10 cellular contexts compared by ENCODE assay signal in genomic region chr15:92394327-92395175, GRCh38. TPM values are rescaled to one million over a fixed set of nuclear protein-coding genes. Genes with fewer than 3 reads are reported as not detected.
DNase-seq lines count a peak whose midpoint lies in the region; ATAC-seq, FAIRE-seq and TF ChIP-seq lines count a peak whose summit lies in the region.
"Had no signal": no experiment of that assay in that cellular context is flagged by ENCODE, and none has a peak within 500 bp of the region (broad histone marks: within the 10 kb centered on the region; RNA-seq: fewer than 3 reads in every experiment).

No MANE protein-coding gene starts in this region.

- no peak overlapping the region for H2AFZ ChIP-seq in HepG2 (ENCODE audit: low read length)

- H3K27ac ChIP-seq in SJSA1 (no peak overlapping the region), right cardiac atrium (ENCODE audit: low read length) (no peak overlapping the region), sigmoid colon (no peak overlapping the region), HepG2 (ENCODE audit: extremely low read length, insufficient read depth, low read length) (no peak overlapping the region)

- ATAC-seq in right cardiac atrium: peak in 1 of 2 donors; percentile 18
- ATAC-seq in HepG2: no peak
- no peak for ATAC-seq in HG02759 (IDR thresholded peaks at IDR 0.05; ENCODE audit: unreplicated experiment)

- H3K36me3 ChIP-seq in HAP-1 (replicated peaks): no peaks in the 10 kb centered on the region
- H3K36me3 ChIP-seq in SJSA1: no peaks in the 10 kb centered on the region
- H3K36me3 ChIP-seq in sigmoid colon: no peaks in the 10 kb centered on the region
- H3K36me3 ChIP-seq in HepG2 (replicated peaks in 1 of 2; ENCODE audit: control insufficient read depth in 1 of 2, insufficient read depth in 2 of 2, low read length in 2 of 2): no peaks in the 10 kb centered on the region

- peaks cover 17% of the 10 kb centered on the region for H3K27me3 ChIP-seq in HAP-1 (ENCODE audit: low read depth)
- H3K27me3 ChIP-seq in SJSA1 (replicated peaks): peaks cover 55% of the 10 kb centered on the region
- H3K27me3 ChIP-seq in right cardiac atrium (ENCODE audit: control insufficient read depth, insufficient read depth): no peaks in the 10 kb centered on the region
- H3K27me3 ChIP-seq in sigmoid colon: peaks cover 25 to 52% (median 45%) of the 10 kb centered on the region in 3 donors
- peaks cover 2 to 49% of the 10 kb centered on the region in 2 experiments for H3K27me3 ChIP-seq in HepG2 (ENCODE audit: control insufficient read depth in 1 of 2, insufficient read depth in 2 of 2, low read length in 2 of 2)

- no peak overlapping the region for H3K4me2 ChIP-seq in HepG2 (ENCODE audit: low read depth, low read length)

- H3K9ac ChIP-seq in HepG2 (ENCODE audit: insufficient read depth, low read depth, low read length): no peak overlapping the region

- H3K9me3 ChIP-seq in HAP-1 (no peaks in the 10 kb centered on the region), SJSA1 (replicated peaks) (no peaks in the 10 kb centered on the region), right cardiac atrium (ENCODE audit: control insufficient read depth, low read length) (no peaks in the 10 kb centered on the region), sigmoid colon (no peaks in the 10 kb centered on the region), HepG2 (ENCODE audit: low read length) (no peaks in the 10 kb centered on the region)

- POLR2A ChIA-PET in HepG2 (lab: Yijun Ruan, JAX): no interaction called here

- H3K79me2 ChIP-seq in HepG2 (ENCODE audit: insufficient read depth, low read length): no peaks in the 10 kb centered on the region

- intact Hi-C loops in right cardiac atrium (cut with DNase I): no loop called here
- intact Hi-C loops in sigmoid colon (cut with DNase I): no loop called here
- intact Hi-C loops in HepG2 (cut with micrococcal nuclease; ENCODE audit: unreplicated experiment): no loop called here

- TF ChIP-seq CTCF in sigmoid colon (IDR thresholded peaks at IDR 0.05): no peak
- no peak for TF ChIP-seq CTCF in HepG2 (CRISPR knock-in tag; IDR thresholded peaks at IDR 0.05)

- H3K4me1 ChIP-seq in HAP-1: peaks cover 15% of the 10 kb centered on the region
- peaks cover 16% of the 10 kb centered on the region for H3K4me1 ChIP-seq in SJSA1 (replicated peaks)
- no peaks in the 10 kb centered on the region for H3K4me1 ChIP-seq in right cardiac atrium (ENCODE audit: control insufficient read depth, insufficient read depth, low read length)
- H3K4me1 ChIP-seq in sigmoid colon: peaks cover 0 to 18% (median 17%) of the 10 kb centered on the region in 4 donors
- H3K4me1 ChIP-seq in HepG2 (ENCODE audit: insufficient read depth, low read length): no peaks in the 10 kb centered on the region

- TF ChIP-seq EP300 in sigmoid colon (IDR thresholded peaks at IDR 0.05) (no peak), HepG2 (IDR thresholded peaks at IDR 0.05; ENCODE audit: low read depth in 2 of 2, low read length in 2 of 2) (no peak), HepG2 (CRISPR knock-in tag; IDR thresholded peaks at IDR 0.05; ENCODE audit: borderline replicate concordance) (no peak)

- TF ChIP-seq POLR2A in sigmoid colon (IDR thresholded peaks at IDR 0.05) (no peak), HepG2 (IDR thresholded peaks at IDR 0.05; ENCODE audit: insufficient read depth in 1 of 2, low read depth in 2 of 2, low read length in 2 of 2) (no peak)

- in situ Hi-C loops in HAP-1 (cut with MboI; ENCODE audit: low sequenced_read_pairs) (loop anchor here (10.0 kb wide), 1 partner anchor 320 kb away; no protein-coding TSS in a partner anchor), HepG2 (cut with HindIII; ENCODE audit: extremely low pct_ligation_motif_present, low pct_unique_long_range_greater_than_20kb) (no loop called here)

- FAIRE-seq in HepG2 (lab: Jason Lieb, UNC): no peak

- TF ChIP-seq RAD21 in HepG2 (CRISPR knock-in tag; IDR thresholded peaks at IDR 0.05): no peak

- under 1% methylated on average over 82 of the region's 82 CpGs for WGBS in right cardiac atrium
- WGBS in sigmoid colon, 2 donors: 1 to 2% methylated on average over 82 of the region's 82 CpGs
- WGBS in HepG2 (ENCODE audit: low lambda C conversion rate): 0% methylated on average over 7 of the region's 82 CpGs

- H3K4me3 ChIP-seq in HAP-1 (peak overlapping the region; percentile 66), SJSA1 (peak overlapping the region; percentile 57), right cardiac atrium (ENCODE audit: low read length) (peak overlapping the region; percentile 38), sigmoid colon (peak overlapping the region in 3 of 4 donors; percentile 12 to 37 (median 30)), HepG2 (replicated peaks in 1 of 3; ENCODE audit: insufficient read depth in 1 of 3, low read depth in 2 of 3, low read length in 3 of 3) (no peak overlapping the region)

- no TSS peak for BruUV-seq in HepG2 (replicated peaks; lab: Mats Ljungman, UMichigan)

- CTCF ChIA-PET in HepG2 (lab: Yijun Ruan, JAX; ENCODE audit: low intra/inter-chr PET ratio, low total read pairs): no interaction called here

- DNase-seq in HAP-1 (ENCODE audit: low spot score in 2 of 2) (peak in 1 of 2 experiments; percentile 63), SJSA1 (ENCODE audit: low read depth in 1 of 2, low spot score in 2 of 2) (no peak), right cardiac atrium (no peak), sigmoid colon (no peak), HepG2 (ENCODE audit: low spot score) (no peak), NAMALWA (ENCODE audit: low spot score) (no peak), cerebellar nuclear complex (lab: John Stamatoyannopoulos, UW) (no peak)
- DNase-seq: midbrain, T-helper 1 cell had no signal

- no peaks in the 10 kb centered on the region for H4K20me1 ChIP-seq in HepG2 (ENCODE audit: insufficient read depth, low read length)

TF ChIP-seq in HepG2, 621 proteins besides CTCF, POLR2A, EP300 and RAD21 (continues in another document):
- no peak for TF ChIP-seq NONO (IDR thresholded peaks at IDR 0.05)
- no peak for TF ChIP-seq NONO (CRISPR knock-in tag; conservative IDR thresholded peaks at IDR 0.05)
- TF ChIP-seq KLF6 (CRISPR knock-in tag; IDR thresholded peaks at IDR 0.05): no peak
- no peak for TF ChIP-seq ATRX (CRISPR knock-in tag; IDR thresholded peaks at IDR 0.05; ENCODE audit: borderline replicate concordance)
- TF ChIP-seq, protein P1, sequence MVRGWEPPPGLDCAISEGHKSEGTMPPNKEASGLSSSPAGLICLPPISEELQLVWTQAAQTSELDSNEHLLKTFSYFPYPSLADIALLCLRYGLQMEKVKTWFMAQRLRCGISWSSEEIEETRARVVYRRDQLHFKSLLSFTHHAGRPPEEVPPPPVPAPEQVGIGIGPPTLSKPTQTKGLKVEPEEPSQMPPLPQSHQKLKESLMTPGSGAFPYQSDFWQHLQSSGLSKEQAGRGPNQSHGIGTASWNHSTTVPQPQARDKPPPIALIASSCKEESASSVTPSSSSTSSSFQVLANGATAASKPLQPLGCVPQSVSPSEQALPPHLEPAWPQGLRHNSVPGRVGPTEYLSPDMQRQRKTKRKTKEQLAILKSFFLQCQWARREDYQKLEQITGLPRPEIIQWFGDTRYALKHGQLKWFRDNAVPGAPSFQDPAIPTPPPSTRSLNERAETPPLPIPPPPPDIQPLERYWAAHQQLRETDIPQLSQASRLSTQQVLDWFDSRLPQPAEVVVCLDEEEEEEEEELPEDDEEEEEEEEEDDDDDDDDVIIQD (CRISPR knock-in tag; IDR thresholded peaks at IDR 0.05; ENCODE audit: low read depth): no peak
- no peak for TF ChIP-seq SNAPC2 (CRISPR knock-in tag; IDR thresholded peaks at IDR 0.05)
- TF ChIP-seq ZNF724P (CRISPR knock-in tag; IDR thresholded peaks at IDR 0.05; ENCODE audit: borderline replicate concordance): no peak

RNA-seq across cellular contexts. Expression of gene ST8SIA2, which starts 0.9 kb away (rescaled TPM):
- total RNA-seq in SJSA1 (2014; rRNA removed; shearing (Covaris generic)): 3.9 and 5.7 TPM in 2 replicates
- total RNA-seq in right cardiac atrium: under 1 TPM in 3 of 4 donors, not detected in 1; 0.03 to 0.57 (median 0.06) TPM
- polyA plus RNA-seq in right cardiac atrium: 0.23 TPM
- total RNA-seq in sigmoid colon: under 1 TPM in 3 of 4 donors, not detected in 1; under 0.01 to 0.71 (median 0.16) TPM
- polyA plus RNA-seq in sigmoid colon: under 1 TPM in 2 of 3 donors, not detected in 1; under 0.01 to 0.23 TPM
- total RNA-seq in HepG2 (2016; rRNA removed; fragmentation: Illumina TruSeq; extraction: Trizol): not detected in 2 replicates
- total RNA-seq in HepG2 (2016; cell fraction: cytosol; rRNA removed; fragmentation: Illumina TruSeq; extraction: Trizol; ENCODE audit: low read depth): not detected in 2 replicates
- total RNA-seq in HepG2 (2016; cell fraction: insoluble cytoplasmic fraction; rRNA removed; fragmentation: Illumina TruSeq; extraction: Trizol): not detected in 2 replicates
- not detected in 2 replicates for total RNA-seq in HepG2 (2016; cell fraction: membrane; rRNA removed; fragmentation: Illumina TruSeq; extraction: Trizol)
- not detected in 2 replicates for total RNA-seq in HepG2 (2016; cell fraction: nucleus; rRNA removed; fragmentation: Illumina TruSeq; extraction: Trizol)
- not detected in 2 replicates for polyA plus RNA-seq in HepG2 (2011; rRNA removed)
- not detected in 2 replicates for polyA plus RNA-seq in HepG2 (2011; cell fraction: cytosol; rRNA removed)
- polyA plus RNA-seq in HepG2 (2011; cell fraction: nucleus; rRNA removed): not detected in 2 replicates
- polyA plus RNA-seq in HepG2 (2012): not detected in 2 replicates
- not detected in 2 replicates for polyA plus RNA-seq in HepG2 (2016; cell fraction: cytosol; fragmentation: Illumina TruSeq; extraction: Trizol; ENCODE audit: low read depth)
- polyA plus RNA-seq in HepG2 (2016; cell fraction: insoluble cytoplasmic fraction; fragmentation: Illumina TruSeq; extraction: Trizol; ENCODE audit: low read depth): not detected in 2 replicates
- polyA plus RNA-seq in HepG2 (2016; cell fraction: membrane; fragmentation: Illumina TruSeq; extraction: Trizol; ENCODE audit: low read depth): not detected in 2 replicates
- polyA plus RNA-seq in HepG2 (2016; cell fraction: nucleus; fragmentation: Illumina TruSeq; extraction: Trizol; ENCODE audit: insufficient read depth, low read depth): not detected in 2 replicates
- polyA minus RNA-seq in HepG2 (2011; rRNA and poly(A)+ RNA removed; ENCODE audit: low replicate concordance): not detected in 2 replicates
- not detected in 2 replicates for polyA minus RNA-seq in HepG2 (2011; cell fraction: cytosol; rRNA and poly(A)+ RNA removed)
- not detected in 2 replicates for polyA minus RNA-seq in HepG2 (2011; cell fraction: nucleus; rRNA and poly(A)+ RNA removed)

Comparison
In these comparisons a context has a peak if more than half of its experiments do, and no peak if none do; other contexts are left out.
1. H3K4me3 ChIP-seq: peak in HAP-1 (single experiment), SJSA1 (single experiment), right cardiac atrium (single experiment) and sigmoid colon (3 of 4); none in HepG2 (0 of 3).